6 cellular contexts compared by ENCODE assay signal in the genomic region with DNA sequence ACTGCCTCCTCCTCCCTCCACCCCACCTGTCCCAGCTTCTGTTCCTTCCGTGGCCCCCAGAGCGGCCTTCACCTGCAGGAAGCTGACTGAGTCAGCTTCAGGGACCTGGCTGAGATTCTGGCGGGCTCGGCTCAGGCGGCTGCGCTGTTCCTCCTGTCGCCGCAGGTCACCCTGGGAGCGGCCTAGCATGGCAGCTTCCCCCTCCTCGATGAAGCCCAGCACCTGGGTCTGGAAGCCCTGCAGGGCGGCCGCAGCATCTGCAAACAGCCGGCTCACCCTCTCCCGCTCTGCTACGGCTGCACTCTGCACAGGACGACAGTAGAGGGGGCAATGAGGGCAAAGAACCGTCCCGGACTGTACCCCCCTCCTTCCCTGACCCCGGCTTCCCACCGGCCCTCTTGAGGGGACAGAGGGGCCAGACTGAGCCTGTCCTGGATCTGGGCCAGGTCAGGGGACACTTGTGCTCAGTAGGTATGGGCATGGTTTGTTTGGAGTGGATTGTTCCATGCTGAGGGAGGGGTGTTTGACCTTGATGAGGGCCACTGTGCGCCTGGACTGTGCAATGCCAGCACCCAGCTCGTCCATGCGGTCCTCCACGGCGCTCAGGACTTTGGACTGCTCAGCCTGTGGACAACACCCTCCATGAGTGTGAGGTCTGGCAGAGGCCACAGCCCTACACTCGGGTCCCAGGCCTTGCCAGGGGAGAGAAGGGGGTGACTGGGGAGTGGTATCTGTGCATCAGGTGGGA.
DNase-seq lines count a peak whose midpoint lies in the region; ATAC-seq and TF ChIP-seq lines count a peak whose summit lies in the region.

No MANE protein-coding gene starts in this region.

- TF ChIP-seq CTCF in GM12864 (IDR thresholded peaks at IDR 0.05; ENCODE audit: low read depth, low read length, missing control alignments): peak; percentile 41
- TF ChIP-seq CTCF in choroid plexus epithelial cell (conservative IDR thresholded peaks at IDR 0.05; ENCODE audit: low read depth, low read length): peak; percentile 24

- peak overlapping the region; percentile 34 for H3K9ac ChIP-seq in rectal smooth muscle tissue (ENCODE audit: low read length)

- ATAC-seq in SK-N-SH treated with all-trans-retinoic acid at 6 μM for 48 hours: peak; percentile 13
- no peak for ATAC-seq in HG02623 (IDR thresholded peaks at IDR 0.05; ENCODE audit: unreplicated experiment)
- no peak for ATAC-seq in GM18909 (IDR thresholded peaks at IDR 0.05; ENCODE audit: poor library complexity, unreplicated experiment)

- H3K4me3 ChIP-seq in GM12864 (ENCODE audit: low read depth, low read length) (peak overlapping the region; percentile 50), choroid plexus epithelial cell (ENCODE audit: low read depth, low read length) (peak overlapping the region; percentile 66), rectal smooth muscle tissue (ENCODE audit: low read length) (peak overlapping the region; percentile 88)

- peak; percentile 27 for DNase-seq in GM12864 (ENCODE audit: low read depth)
- no peak for DNase-seq in choroid plexus epithelial cell (ENCODE audit: low read depth)

- H3K4me1 ChIP-seq in rectal smooth muscle tissue (ENCODE audit: control insufficient read depth, insufficient read depth, low read length): peaks cover 46% of the 10 kb centered on the region

- H3K27me3 ChIP-seq in rectal smooth muscle tissue (ENCODE audit: control insufficient read depth, insufficient read depth, low read length): no peaks in the 10 kb centered on the region

- H3K36me3 ChIP-seq in rectal smooth muscle tissue (ENCODE audit: control insufficient read depth, insufficient read depth, low read length): peaks cover 7% of the 10 kb centered on the region

- peak overlapping the region; percentile 96 for H3K27ac ChIP-seq in rectal smooth muscle tissue (ENCODE audit: low read depth, low read length)

TF ChIP-seq in SK-N-SH treated with all-trans-retinoic acid at 6 μM for 48 hours, 23 proteins besides CTCF, POLR2A, EP300 and RAD21:
- TF ChIP-seq PPARA (CRISPR knock-in tag; IDR thresholded peaks at IDR 0.05; ENCODE audit: borderline replicate concordance) (no peak), ZNF565 (CRISPR knock-in tag; conservative IDR thresholded peaks at IDR 0.05; ENCODE audit: low read depth) (no peak), ZC3H10 (CRISPR knock-in tag; IDR thresholded peaks at IDR 0.05) (no peak), ARNTL (CRISPR knock-in tag; IDR thresholded peaks at IDR 0.05; ENCODE audit: borderline replicate concordance, low read depth) (no peak)
TF ChIP-seq in SK-N-SH treated with all-trans-retinoic acid at 6 μM for 48 hours: peak in this region for 0.
